In genomic region chr13:78595819-78596700, GRCh38 we compare ENCODE assay signal across 9 cellular contexts. TPM values are rescaled to one million over a fixed set of nuclear protein-coding genes. Genes with fewer than 3 reads are reported as not detected.
DNase-seq lines count a peak whose midpoint lies in the region; ATAC-seq and TF ChIP-seq lines count a peak whose summit lies in the region.
"Had no signal": no experiment of that assay in that cellular context is flagged by ENCODE, and none has a peak within 500 bp of the region (broad histone marks: within the 10 kb centered on the region; RNA-seq: fewer than 3 reads in every experiment).

No MANE protein-coding gene starts in this region.

- peak; percentile 39 for ATAC-seq in foreskin keratinocyte
- no peak for ATAC-seq in GM19467 (IDR thresholded peaks at IDR 0.05; ENCODE audit: unreplicated experiment)
- no peak for ATAC-seq in esophagus mucosa

- H3K4me1 ChIP-seq in foreskin keratinocyte = no peaks in the 10 kb centered on the region

- DNase-seq in NCI-H2227 (lab: John Stamatoyannopoulos, UW; ENCODE audit: unreplicated experiment) (peak; percentile 21), NCI-H2227 treated with DMSO at 0.1 percent for 48 hours (lab: John Stamatoyannopoulos, UW) (no peak), HuH-7.5 (ENCODE audit: low spot score) (peak; percentile 94), foreskin keratinocyte (no peak), skeletal muscle cell (ENCODE audit: low read depth) (no peak), NCI-H510A (lab: John Stamatoyannopoulos, UW) (no peak)

- no peak for TF ChIP-seq CTCF in foreskin keratinocyte (conservative IDR thresholded peaks at IDR 0.05)

- no peak overlapping the region for H3K27ac ChIP-seq in foreskin keratinocyte

- peak overlapping the region; percentile 31 for H3K4me3 ChIP-seq in skeletal muscle cell (ENCODE audit: low read depth, low read length)

- H3K27me3 ChIP-seq in foreskin keratinocyte = peaks cover 100% of the 10 kb centered on the region

RNA-seq across cellular contexts. Expression of gene POU4F1, which starts 7.3 kb away (rescaled TPM):
- total RNA-seq in foreskin keratinocyte (0.03 TPM in 1 of 2 replicates, not detected in the other), esophagus mucosa (0.08 TPM)
- polyA plus RNA-seq in foreskin keratinocyte = not detected in 2 replicates
- total RNA-seq: mesenteric fat pad had no signal

Comparison
In these comparisons a context has a peak if more than half of its experiments do, and no peak if none do; other contexts are left out.
1. DNase-seq: peak in NCI-H2227 (single experiment) and HuH-7.5 (single experiment); none in NCI-H2227 treated with DMSO at 0.1 percent for 48 hours (single experiment), foreskin keratinocyte (0 of 2), skeletal muscle cell (single experiment) and NCI-H510A (single experiment).